Comparison of ENCODE assay signal across 11 cellular contexts in the genomic region with DNA sequence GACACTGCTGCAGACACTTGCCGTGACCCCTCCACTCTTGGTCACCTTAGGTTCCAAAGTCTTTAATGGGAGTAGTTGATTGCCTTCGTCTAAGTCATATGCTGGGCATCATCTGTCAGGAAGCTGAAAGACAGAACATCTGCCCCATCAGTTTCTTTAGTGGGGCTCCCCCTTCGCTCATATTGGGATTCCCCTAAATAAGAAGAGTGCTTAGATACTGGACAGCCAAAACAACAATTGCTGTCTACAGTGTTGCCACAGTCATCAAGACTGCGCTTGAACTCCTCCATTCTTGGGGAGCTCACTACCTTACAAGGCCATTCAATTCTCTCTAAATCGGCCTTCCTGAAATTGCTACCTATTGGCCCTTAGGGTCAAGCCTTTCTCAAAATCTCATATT. TPM values are rescaled to one million over a fixed set of nuclear protein-coding genes. Genes with fewer than 3 reads are reported as not detected.
DNase-seq lines count a peak whose midpoint lies in the region; ATAC-seq and TF ChIP-seq lines count a peak whose summit lies in the region.
"Had no signal": no experiment of that assay in that cellular context is flagged by ENCODE, and none has a peak within 500 bp of the region (broad histone marks: within the 10 kb centered on the region; RNA-seq: fewer than 3 reads in every experiment).

No MANE protein-coding gene starts in this region.

- no peak overlapping the region for H3K4me3 Mint-ChIP-seq in osteocyte (ENCODE audit: unreplicated experiment)

- H3K27ac ChIP-seq in KOPT-K1 (ENCODE audit: low read depth, low read length, poor library complexity, severe bottlenecking) (peak overlapping the region; percentile 99), spleen (peak overlapping the region; percentile 53 to 89 (median 86))
- H3K27ac ChIP-seq: esophagus squamous epithelium, tibial artery had no signal

- no peaks in the 10 kb centered on the region for H3K27me3 Mint-ChIP-seq in osteocyte (ENCODE audit: unreplicated experiment)

- H3K9me3 ChIP-seq in KOPT-K1 (ENCODE audit: insufficient read depth, low read length, poor library complexity, severe bottlenecking) (no peaks in the 10 kb centered on the region), spleen (no peaks in the 10 kb centered on the region)
- H3K9me3 ChIP-seq: esophagus squamous epithelium, tibial artery had no signal

- ATAC-seq in GM18517 (IDR thresholded peaks at IDR 0.05; ENCODE audit: unreplicated experiment) (peak; percentile 36), GM21786 (IDR thresholded peaks at IDR 0.05; ENCODE audit: unreplicated experiment) (peak; percentile 33)

- intact Hi-C loops in spleen (cut with DNase I; ENCODE audit: low total_unique reads): no loop called here

- H3K9me3 Mint-ChIP-seq in osteocyte (ENCODE audit: unreplicated experiment): no peaks in the 10 kb centered on the region

- H3K4me3 ChIP-seq in spleen: peak overlapping the region in 1 of 8 donors; percentile 36
- H3K4me3 ChIP-seq: esophagus squamous epithelium, tibial artery had no signal

- no peak for TF ChIP-seq POLR2A in spleen (IDR thresholded peaks at IDR 0.05)

- no peaks in the 10 kb centered on the region for H3K27me3 ChIP-seq in spleen (replicated peaks in 1 of 7)
- H3K27me3 ChIP-seq: esophagus squamous epithelium, tibial artery had no signal

- no peak overlapping the region for H3K27ac Mint-ChIP-seq in osteocyte (ENCODE audit: unreplicated experiment)

- DNase-seq in spleen (no peak), hepatic stellate cell (ENCODE audit: low spot score) (no peak), osteocyte (ENCODE audit: extremely low spot score, unreplicated experiment) (no peak), NCI-H146 (lab: John Stamatoyannopoulos, UW) (no peak), NCI-H1092 (lab: John Stamatoyannopoulos, UW) (no peak)
- DNase-seq: esophagus squamous epithelium; stimulated activated CD4-positive, alpha-beta T cell treated with anti-CD3 and anti-CD28 coated beads, Interleukin-12 subunit alpha, Interleukin-12 subunit beta, amount 100 ng/mL, for 4 hours had no signal

- peaks cover 3% of the 10 kb centered on the region for H3K36me3 Mint-ChIP-seq in osteocyte (ENCODE audit: unreplicated experiment)

- 54 to 81% (median 63%) methylated on average over 5 of the region's 5 CpGs for WGBS in spleen, 5 donors

- TF ChIP-seq CTCF in spleen (IDR thresholded peaks at IDR 0.05 in 8 of 11, conservative IDR thresholded peaks at IDR 0.05 in 3 of 11): no peak
- no peak for TF ChIP-seq CTCF in osteocyte (IDR thresholded peaks at IDR 0.05)

- H3K36me3 ChIP-seq in KOPT-K1 (ENCODE audit: insufficient read depth, low read length) (peaks cover 18% of the 10 kb centered on the region), spleen (no peaks in the 10 kb centered on the region)
- H3K36me3 ChIP-seq: esophagus squamous epithelium, tibial artery had no signal

- H3K4me1 ChIP-seq in spleen: peaks cover 55 to 99% (median 93%) of the 10 kb centered on the region in 6 donors
- H3K4me1 ChIP-seq: esophagus squamous epithelium, tibial artery had no signal

- peaks cover 51% of the 10 kb centered on the region for H3K4me1 Mint-ChIP-seq in osteocyte (ENCODE audit: unreplicated experiment)

RNA-seq across cellular contexts. Expression of a gene that starts 58.5 kb away (rescaled TPM):
- total RNA-seq in spleen (100 to 1,000 TPM in 4 of 7 donors, 10 to 100 TPM in 3; 68.2 to 190 (median 156) TPM), osteocyte (40.9 and 43.5 TPM in 2 replicates)
- polyA plus RNA-seq in spleen: 10 to 100 TPM in 1 of 3 donors, 1 to 10 TPM in 2; 4.4 to 17.8 (median 6.7) TPM
